Comparison of ENCODE assay signal across 7 cellular contexts in genomic region chr11:67372232-67372992, GRCh38. TPM values are rescaled to one million over a fixed set of nuclear protein-coding genes. Genes with fewer than 3 reads are reported as not detected.
A peak's percentile ranks its signal among the peaks of the same experiment; 100 is the strongest.
DNase-seq lines count a peak whose midpoint lies in the region; ATAC-seq and TF ChIP-seq lines count a peak whose summit lies in the region.
"Had no signal": no experiment of that assay in that cellular context is flagged by ENCODE, and none has a peak within 500 bp of the region (broad histone marks: within the 10 kb centered on the region; RNA-seq: fewer than 3 reads in every experiment).

No MANE protein-coding gene starts in this region.

- peak; percentile 5 for ATAC-seq in GM18498 (IDR thresholded peaks at IDR 0.05; ENCODE audit: unreplicated experiment)
- ATAC-seq in HG03354 (IDR thresholded peaks at IDR 0.05; ENCODE audit: poor library complexity, severe bottlenecking, unreplicated experiment) = no peak

- peaks cover 63% of the 10 kb centered on the region for H3K4me1 Mint-ChIP-seq in nephron

- peaks cover 3% of the 10 kb centered on the region for H3K36me3 ChIP-seq in brain microvascular endothelial cell (replicated peaks)

- no peaks in the 10 kb centered on the region for H3K36me3 Mint-ChIP-seq in nephron (ENCODE audit: low read depth)

- H3K4me3 ChIP-seq in brain microvascular endothelial cell (ENCODE audit: low read depth, low read length) = peak overlapping the region; percentile 63

- no peak for TF ChIP-seq CTCF in brain microvascular endothelial cell (IDR thresholded peaks at IDR 0.05; ENCODE audit: low read depth, low read length, missing control alignments)
- TF ChIP-seq CTCF in nephron (IDR thresholded peaks at IDR 0.05; ENCODE audit: unreplicated experiment in 3 of 3) = no peak

- H3K4me3 Mint-ChIP-seq in nephron = peak overlapping the region; percentile 88 to 92 (median 91)

- H3K9me3 Mint-ChIP-seq in nephron = no peaks in the 10 kb centered on the region

- DNase-seq in brain microvascular endothelial cell (no peak), OCI-M2 (lab: John Stamatoyannopoulos, UW; ENCODE audit: unreplicated experiment) (no peak), cerebellum (ENCODE audit: low spot score) (no peak)

- in situ Hi-C loops in brain microvascular endothelial cell (cut with HindIII; ENCODE audit: low pct_ligation_motif_present, low sequenced_read_pairs) = no loop called here

- peak overlapping the region; percentile 59 to 96 (median 94) for H3K27ac Mint-ChIP-seq in nephron

- H3K27ac ChIP-seq in brain microvascular endothelial cell = peak overlapping the region; percentile 93

- peaks cover 36% of the 10 kb centered on the region for H3K27me3 Mint-ChIP-seq in nephron (ENCODE audit: low read depth)

- no peaks in the 10 kb centered on the region for H3K27me3 ChIP-seq in brain microvascular endothelial cell (replicated peaks)

RNA-seq across cellular contexts. Expression of gene CLCF1, which starts 1.0 kb away (rescaled TPM):
- 0.27 TPM for total RNA-seq in cerebellum
- total RNA-seq: SK-MEL-5 had no signal

RNA-seq across cellular contexts. Expression of gene POLD4, which starts 19.1 kb away (rescaled TPM):
- 4.3 TPM for total RNA-seq in cerebellum

RNA-seq across cellular contexts. Expression of gene RAD9A, which starts 19.4 kb away (rescaled TPM):
- total RNA-seq in cerebellum = 19.6 TPM

RNA-seq across cellular contexts. Expression of gene PPP1CA, which starts 29.2 kb away (rescaled TPM):
- 41.6 TPM for total RNA-seq in cerebellum

RNA-seq across cellular contexts. Expression of gene TBC1D10C, which starts 31.5 kb away (rescaled TPM):
- total RNA-seq in cerebellum = not detected
- total RNA-seq: SK-MEL-5 had no signal
